Comparison of ENCODE assay signal across 10 cellular contexts in genomic region chr5:57450991-57451876, GRCh38. TPM values are rescaled to one million over a fixed set of nuclear protein-coding genes. Genes with fewer than 3 reads are reported as not detected.
A peak's percentile ranks its signal among the peaks of the same experiment; 100 is the strongest.
DNase-seq lines count a peak whose midpoint lies in the region; ATAC-seq and TF ChIP-seq lines count a peak whose summit lies in the region.
"Had no signal": no experiment of that assay in that cellular context is flagged by ENCODE, and none has a peak within 500 bp of the region (broad histone marks: within the 10 kb centered on the region; RNA-seq: fewer than 3 reads in every experiment).

No MANE protein-coding gene starts in this region.

- no peaks in the 10 kb centered on the region for H3K9me3 Mint-ChIP-seq in activated naive CD4-positive, alpha-beta T cell treated with anti-CD3 and anti-CD28 coated beads, Interleukin-2, amount 10 ng/mL, durations not matched to agents 7 days and 5 days
- H3K9me3 Mint-ChIP-seq in T-cell, result peaks cover 0 to 6% (median 0%) of the 10 kb centered on the region in 3 donors

- peaks cover 7% of the 10 kb centered on the region for H3K4me1 Mint-ChIP-seq in activated naive CD4-positive, alpha-beta T cell treated with anti-CD3 and anti-CD28 coated beads, Interleukin-2, amount 10 ng/mL, durations not matched to agents 7 days and 5 days
- H3K4me1 Mint-ChIP-seq in T-cell, result peaks cover 13 to 23% (median 14%) of the 10 kb centered on the region in 3 donors

- H3K4me3 Mint-ChIP-seq in activated naive CD4-positive, alpha-beta T cell treated with anti-CD3 and anti-CD28 coated beads, Interleukin-2, amount 10 ng/mL, durations not matched to agents 7 days and 5 days, result no peak overlapping the region
- H3K4me3 Mint-ChIP-seq in T-cell, result peak overlapping the region in 1 of 3 donors; percentile 17

- TF ChIP-seq CTCF in fibroblast of villous mesenchyme (IDR thresholded peaks at IDR 0.05; ENCODE audit: insufficient read depth, low read depth, low read length), result no peak
- no peak for TF ChIP-seq CTCF in tibial artery (IDR thresholded peaks at IDR 0.05)
- no peak for TF ChIP-seq CTCF in WERI-Rb-1 (IDR thresholded peaks at IDR 0.05; ENCODE audit: low read depth, low read length)

- CTCF ChIA-PET in activated naive CD4-positive, alpha-beta T cell treated with anti-CD3 and anti-CD28 coated beads, Interleukin-2, amount 10 ng/mL, durations not matched to agents 7 days and 5 days (lab: Charles Lee), result no interaction called here
- CTCF ChIA-PET in T-cell (lab: Charles Lee), result interaction anchor here in 1 of 2 donors (1.5 kb wide), 1 partner anchor 48 kb away, joined by 4 read pairs; no protein-coding TSS in a partner anchor

- H3K27ac ChIP-seq in tibial artery, result peak overlapping the region; percentile 12 to 66
- H3K27ac ChIP-seq in WERI-Rb-1, result no peak overlapping the region

- H3K9me3 ChIP-seq in tibial artery (no peaks in the 10 kb centered on the region), WERI-Rb-1 (ENCODE audit: severe bottlenecking) (no peaks in the 10 kb centered on the region)

- peak; percentile 71 to 92 (median 88) for ATAC-seq in T-cell (replicated peaks in 1 of 4)

- H3K4me3 ChIP-seq in fibroblast of villous mesenchyme (ENCODE audit: low read depth, low read length) (no peak overlapping the region), tibial artery (no peak overlapping the region), WERI-Rb-1 (ENCODE audit: low read depth, low read length) (no peak overlapping the region)

- H3K36me3 ChIP-seq in tibial artery (no peaks in the 10 kb centered on the region), WERI-Rb-1 (no peaks in the 10 kb centered on the region)

- no peaks in the 10 kb centered on the region for H3K36me3 Mint-ChIP-seq in activated naive CD4-positive, alpha-beta T cell treated with anti-CD3 and anti-CD28 coated beads, Interleukin-2, amount 10 ng/mL, durations not matched to agents 7 days and 5 days
- H3K36me3 Mint-ChIP-seq in T-cell, result no peaks in the 10 kb centered on the region

- POLR2A ChIA-PET in T-cell (lab: Charles Lee), result no interaction called here

- peaks cover 0 to 67% (median 35%) of the 10 kb centered on the region in 4 donors for H3K4me1 ChIP-seq in tibial artery

- H3K27me3 ChIP-seq in tibial artery (no peaks in the 10 kb centered on the region), WERI-Rb-1 (ENCODE audit: insufficient read depth, low read depth, severe bottlenecking) (no peaks in the 10 kb centered on the region)

- intact Hi-C loops in tibial artery (cut with DNase I; ENCODE audit: low total_unique reads), result no loop called here

- no peaks in the 10 kb centered on the region for H3K27me3 Mint-ChIP-seq in activated naive CD4-positive, alpha-beta T cell treated with anti-CD3 and anti-CD28 coated beads, Interleukin-2, amount 10 ng/mL, durations not matched to agents 7 days and 5 days
- H3K27me3 Mint-ChIP-seq in T-cell, result peaks cover 4 to 5% of the 10 kb centered on the region in 2 donors

- H3K27ac Mint-ChIP-seq in activated naive CD4-positive, alpha-beta T cell treated with anti-CD3 and anti-CD28 coated beads, Interleukin-2, amount 10 ng/mL, durations not matched to agents 7 days and 5 days, result no peak overlapping the region
- H3K27ac Mint-ChIP-seq in T-cell, result peak overlapping the region; percentile 13 to 15

- DNase-seq in activated naive CD4-positive, alpha-beta T cell treated with anti-CD3 and anti-CD28 coated beads, Interleukin-2, amount 10 ng/mL, durations not matched to agents 7 days and 5 days, result peak; percentile 31
- DNase-seq in activated naive CD4-positive, alpha-beta T cell treated with anti-CD3 and anti-CD28 coated beads, Interleukin-2, amount 50 U/mL, for 16 hours, result no peak
- peak in 16 of 34 experiments; percentile 1 to 33 (median 12) for DNase-seq in T-cell
- peak; percentile 80 for DNase-seq in fibroblast of villous mesenchyme (ENCODE audit: low read depth)
- DNase-seq in tibial artery, result no peak
- no peak for DNase-seq in cerebellar nuclear complex (lab: John Stamatoyannopoulos, UW)
- DNase-seq in WERI-Rb-1, result no peak
- DNase-seq in hippocampal formation (lab: John Stamatoyannopoulos, UW), result no peak
- DNase-seq: AML-193 had no signal

RNA-seq across cellular contexts. Expression of gene ACTBL2, which starts 31.4 kb away (rescaled TPM):
- not detected for total RNA-seq in T-cell
- total RNA-seq in fibroblast of villous mesenchyme, result 0.43 and 0.97 TPM in 2 replicates
- total RNA-seq: T-helper 1 cell treated with Interleukin-12 subunit alpha and Interleukin-12 subunit beta and Interleukin-4 antibody, amounts not matched to agents 30 ng/mL and 1 ng/mL, for 36 hours had no signal

Comparison
In these comparisons a context has a peak if more than half of its experiments do, and no peak if none do; other contexts are left out.
1. DNase-seq: peak in activated naive CD4-positive, alpha-beta T cell treated with anti-CD3 and anti-CD28 coated beads, Interleukin-2, amount 10 ng/mL, durations not matched to agents 7 days and 5 days (single experiment) and fibroblast of villous mesenchyme (single experiment); none in activated naive CD4-positive, alpha-beta T cell treated with anti-CD3 and anti-CD28 coated beads, Interleukin-2, amount 50 U/mL, for 16 hours (single experiment), tibial artery (0 of 2), cerebellar nuclear complex (0 of 2), WERI-Rb-1 (single experiment) and hippocampal formation (0 of 2).